In genomic region chr7:17298840-17299476, GRCh38 we compare ENCODE assay signal across 8 cellular contexts. TPM values are rescaled to one million over a fixed set of nuclear protein-coding genes. Genes with fewer than 3 reads are reported as not detected.
A peak's percentile ranks its signal among the peaks of the same experiment; 100 is the strongest.
DNase-seq lines count a peak whose midpoint lies in the region; ATAC-seq and TF ChIP-seq lines count a peak whose summit lies in the region.

No MANE protein-coding gene starts in this region.

- DNase-seq in CD8-positive, alpha-beta T cell = peak; percentile 30 to 75 (median 54)
- DNase-seq in HT-29 (ENCODE audit: low spot score) (peak; percentile 64), cerebellar cortex (ENCODE audit: low spot score) (peak; percentile 22), right lobe of liver (peak; percentile 68 to 78 (median 75)), NCI-H2029 treated with DMSO at 0.1 percent for 48 hours (lab: John Stamatoyannopoulos, UW) (no peak)
- DNase-seq in activated CD4-positive, CD25-positive, alpha-beta regulatory T cell (lab: John Stamatoyannopoulos, UW) = peak; percentile 17 to 48 (median 41)
- peak; percentile 64 for DNase-seq in stimulated activated CD4-positive, alpha-beta T cell treated with anti-CD3 and anti-CD28 coated beads, Interleukin-4, amount 100 ng/mL, for 24 hours

- H3K27me3 Mint-ChIP-seq in CD8-positive, alpha-beta T cell (ENCODE audit: low read depth) = no peaks in the 10 kb centered on the region

- H3K4me3 Mint-ChIP-seq in CD8-positive, alpha-beta T cell = peak overlapping the region; percentile 92

- H3K27me3 ChIP-seq in CD8-positive, alpha-beta T cell (ENCODE audit: insufficient read depth, low read length) = no peaks in the 10 kb centered on the region
- no peaks in the 10 kb centered on the region for H3K27me3 ChIP-seq in right lobe of liver

- no peaks in the 10 kb centered on the region for H3K9me3 ChIP-seq in CD8-positive, alpha-beta T cell (ENCODE audit: low read length)
- H3K9me3 ChIP-seq in right lobe of liver = no peaks in the 10 kb centered on the region

- H3K9me3 Mint-ChIP-seq in CD8-positive, alpha-beta T cell = peaks cover 3% of the 10 kb centered on the region

- intact Hi-C loops in CD8-positive, alpha-beta T cell (cut with DNase I, micrococcal nuclease) = loop anchor here (1.0 to 5.0 kb wide), 7 partner anchors 65 to 877 kb away; partner anchors contain the start of genes SNX13 (in 2 of the 2), BZW2 (in 1 of the 2) and CRPPA (in 1 of the 2)
- intact Hi-C loops in right lobe of liver (cut with DNase I) = loop anchor here in 1 of 2 donors (10.0 kb wide), 1 partner anchor 314 kb away; no protein-coding TSS in a partner anchor

- no peak for TF ChIP-seq CTCF in CD8-positive, alpha-beta T cell (IDR thresholded peaks at IDR 0.05)
- TF ChIP-seq CTCF in right lobe of liver (IDR thresholded peaks at IDR 0.05) = no peak

- peak; percentile 60 for ATAC-seq in CD8-positive, alpha-beta T cell
- ATAC-seq in GM21360 (IDR thresholded peaks at IDR 0.05; ENCODE audit: unreplicated experiment) (peak; percentile 36), right lobe of liver (peak; percentile 43 to 72 (median 64))

- POLR2A ChIA-PET in CD8-positive, alpha-beta T cell (lab: Charles Lee) = interaction anchor here (0.9 to 1.7 kb wide), 5 partner anchors 9 to 879 kb away, joined by 3 to 6 read pairs (median 4); no protein-coding TSS in a partner anchor

- H3K27ac Mint-ChIP-seq in CD8-positive, alpha-beta T cell = peak overlapping the region; percentile 89

- 0% methylated on average over 14 of the region's 80 CpGs for WGBS in right lobe of liver (ENCODE audit: insufficient coverage, low coverage, low lambda C conversion rate, missing lambda C conversion rate)

- peaks cover 26% of the 10 kb centered on the region for H3K4me1 ChIP-seq in CD8-positive, alpha-beta T cell (ENCODE audit: insufficient read depth, low read length)
- H3K4me1 ChIP-seq in right lobe of liver = peaks cover 0 to 15% (median 0%) of the 10 kb centered on the region in 4 donors

- H3K27ac ChIP-seq in CD8-positive, alpha-beta T cell (ENCODE audit: low read depth, low read length) = peak overlapping the region; percentile 73
- H3K27ac ChIP-seq in right lobe of liver = peak overlapping the region; percentile 88 to 96 (median 96)

- peak; percentile 40 for TF ChIP-seq POLR2A in right lobe of liver (IDR thresholded peaks at IDR 0.05)

- H3K4me3 ChIP-seq in CD8-positive, alpha-beta T cell (ENCODE audit: low read depth, low read length) = peak overlapping the region; percentile 50
- H3K4me3 ChIP-seq in right lobe of liver = peak overlapping the region; percentile 77 to 88 (median 86)

- H3K4me1 Mint-ChIP-seq in CD8-positive, alpha-beta T cell (ENCODE audit: low read depth) = peaks cover 36% of the 10 kb centered on the region

- CTCF ChIA-PET in CD8-positive, alpha-beta T cell (lab: Charles Lee) = interaction anchor here (0.8 to 1.0 kb wide), 2 partner anchors 312 to 316 kb away, joined by 3 read pairs; no protein-coding TSS in a partner anchor

- H3K36me3 Mint-ChIP-seq in CD8-positive, alpha-beta T cell = peaks cover 3% of the 10 kb centered on the region

- H3K36me3 ChIP-seq in CD8-positive, alpha-beta T cell (ENCODE audit: insufficient read depth, low read length) = no peaks in the 10 kb centered on the region
- H3K36me3 ChIP-seq in right lobe of liver = no peaks in the 10 kb centered on the region

RNA-seq across cellular contexts. Expression of gene AHR, which starts 0.5 kb away (rescaled TPM):
- total RNA-seq in CD8-positive, alpha-beta T cell = 10 to 100 TPM; 54.0 to 54.1 TPM
- total RNA-seq in HT-29 (2014; rRNA removed; shearing (Covaris generic)) = 63.1 and 68.2 TPM in 2 replicates
- total RNA-seq in right lobe of liver = 10 to 100 TPM; 31.2 to 67.9 (median 41.0) TPM
